21 cellular contexts compared by ENCODE assay signal in genomic region chr14:90564496-90564895, GRCh38.
"Had no signal": no experiment of that assay in that cellular context is flagged by ENCODE, and none has a peak within 500 bp of the region (broad histone marks: within the 10 kb centered on the region; RNA-seq: fewer than 3 reads in every experiment).

No MANE protein-coding gene starts in this region.

- H3K27me3 ChIP-seq: neutrophil, pancreas, right atrium auricular region, stomach, transverse colon, vagina had no signal

- H3K9me3 ChIP-seq: mucosa of descending colon, neutrophil, pancreas, right atrium auricular region, stomach, transverse colon, vagina had no signal

- ATAC-seq: effector memory CD8-positive, alpha-beta T cell; left lobe of liver; mucosa of descending colon; natural killer cell treated with Interleukin-12 subunit alpha and Interleukin-12 subunit beta and Interleukin-15 and Interleukin-18, amount 100 ng/mL, for 72 hours; pancreas; sciatic nerve; stimulated activated effector memory CD8-positive, alpha-beta T cell treated with anti-CD3 and anti-CD28 coated beads, Interleukin-12 subunit alpha, Interleukin-12 subunit beta, amount 100 ng/mL, for 72 hours had no signal

- H3K36me3 ChIP-seq: pancreas, transverse colon, vagina had no signal

- H3K4me1 ChIP-seq: pancreas, vagina had no signal

- DNase-seq: dermis blood vessel endothelial cell; effector memory CD8-positive, alpha-beta T cell; erythroblast; head of caudate nucleus; mesenchymal stem cell; mucosa of descending colon; naive B cell; pancreas; stimulated activated CD4-positive, alpha-beta T cell treated with anti-CD3 and anti-CD28 coated beads, Interleukin-2, amount 100 ng/mL, for 24 hours; stimulated activated CD4-positive, alpha-beta T cell treated with anti-CD3 and anti-CD28 coated beads, Interleukin-4, amount 100 ng/mL, for 24 hours; stimulated activated naive CD4-positive, alpha-beta T cell treated with Interleukin-2 at 50 U/mL for 16 hours; stomach; transverse colon had no signal

- H3K27ac ChIP-seq: coronary artery, neutrophil, pancreas, right atrium auricular region, vagina had no signal

- H3K4me3 ChIP-seq: coronary artery, mucosa of descending colon, pancreas, right atrium auricular region, stomach, transverse colon, vagina had no signal
